9 cellular contexts compared by ENCODE assay signal in the genomic region with DNA sequence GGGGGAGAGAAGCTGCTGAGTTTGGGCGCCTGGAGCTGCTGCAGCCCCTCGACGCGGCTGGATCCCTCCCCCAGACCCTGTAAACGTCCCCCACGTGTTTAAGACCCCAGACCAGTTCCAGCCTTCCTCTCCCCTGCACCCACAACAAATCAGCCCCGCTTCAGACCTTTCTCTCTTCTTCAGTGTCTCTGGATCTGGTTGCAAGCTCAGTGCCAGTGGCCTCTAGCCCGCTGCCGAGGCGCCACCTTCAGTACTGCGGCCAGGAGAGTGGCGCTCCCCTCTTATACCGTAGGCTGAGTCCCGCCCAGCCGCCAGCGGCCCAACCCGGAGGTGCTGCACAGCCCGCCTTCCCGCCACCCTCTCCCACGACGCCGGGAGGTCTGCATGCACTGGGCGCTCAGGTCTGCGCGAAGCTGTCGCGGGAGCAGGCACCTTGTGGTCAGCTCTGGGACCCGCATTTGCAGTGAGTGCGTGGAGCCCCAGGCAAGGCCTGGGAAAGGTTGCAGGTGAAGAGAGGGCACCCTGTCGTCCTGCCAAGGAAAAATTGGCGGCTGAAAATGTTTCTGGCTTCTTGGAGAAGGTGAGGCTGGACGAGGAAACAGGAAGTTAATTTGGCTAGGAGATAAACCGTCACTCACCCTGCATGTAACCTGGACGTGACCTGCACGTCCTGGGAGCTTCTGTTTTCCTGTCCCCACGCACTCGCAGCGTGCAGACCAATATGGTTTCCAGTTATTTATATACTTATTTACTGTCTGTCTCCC. TPM values are rescaled to one million over a fixed set of nuclear protein-coding genes. Genes with fewer than 3 reads are reported as not detected.
DNase-seq lines count a peak whose midpoint lies in the region; ATAC-seq and TF ChIP-seq lines count a peak whose summit lies in the region.
"Had no signal": no experiment of that assay in that cellular context is flagged by ENCODE, and none has a peak within 500 bp of the region (broad histone marks: within the 10 kb centered on the region; RNA-seq: fewer than 3 reads in every experiment).

A gene with protein sequence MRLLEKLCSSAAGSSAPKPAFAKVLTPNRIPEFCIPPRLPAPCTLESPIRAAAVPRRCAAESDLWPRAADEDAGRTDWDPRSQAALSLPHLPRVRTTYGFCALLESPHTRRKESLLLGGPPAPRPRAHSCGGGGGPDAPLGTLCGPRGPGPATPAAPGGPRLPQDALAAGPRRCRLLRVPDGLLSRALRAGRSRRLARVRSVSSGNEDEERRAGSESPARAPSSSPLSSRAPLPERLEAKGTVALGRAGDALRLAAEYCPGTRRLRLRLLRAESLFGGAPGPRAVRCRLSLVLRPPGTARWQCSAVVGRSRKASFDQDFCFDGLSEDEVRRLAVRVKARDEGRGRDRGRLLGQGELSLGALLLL (minus strand): TSS at position 257 of the 764 bp plus-strand sequence. CDS start 301 bp downstream, outside the sequence.

- POLR2A ChIA-PET in activated CD4-positive, alpha-beta T cell treated with anti-CD3 and anti-CD28 coated beads, Interleukin-2, amount 10 ng/mL, durations not matched to agents 7 days and 5 days (lab: Charles Lee), result interaction anchor here (0.6 kb wide), 1 partner anchor 1908 kb away, joined by 4 read pairs; no protein-coding TSS in a partner anchor

- H3K36me3 ChIP-seq in esophagus muscularis mucosa, result no peaks in the 10 kb centered on the region
- H3K36me3 ChIP-seq in SJCRH30, result no peaks in the 10 kb centered on the region

- H3K27ac Mint-ChIP-seq in activated CD4-positive, alpha-beta T cell treated with anti-CD3 and anti-CD28 coated beads, Interleukin-2, amount 10 ng/mL, durations not matched to agents 7 days and 5 days, result peak within 1 kb of the TSS; percentile 47
- H3K27ac Mint-ChIP-seq in nephron progenitor cell, result no peak within 1 kb of the TSS

- H3K9me3 ChIP-seq in esophagus muscularis mucosa, result no peaks in the 10 kb centered on the region
- H3K9me3 ChIP-seq in SJCRH30 (replicated peaks), result no peaks in the 10 kb centered on the region

- H3K4me1 Mint-ChIP-seq in activated CD4-positive, alpha-beta T cell treated with anti-CD3 and anti-CD28 coated beads, Interleukin-2, amount 10 ng/mL, durations not matched to agents 7 days and 5 days, result peaks cover 14% of the 10 kb centered on the region
- H3K4me1 Mint-ChIP-seq in nephron progenitor cell, result peaks cover 17% of the 10 kb centered on the region

- H3K27ac ChIP-seq in esophagus muscularis mucosa (replicated peaks in 1 of 4), result peak within 1 kb of the TSS; percentile 59 to 71 (median 66)
- H3K27ac ChIP-seq in SJCRH30, result no peak within 1 kb of the TSS
- H3K27ac ChIP-seq: PC-9 had no signal

- intact Hi-C loops in esophagus muscularis mucosa (cut with DNase I), result no loop called here

- DNase-seq in HFF-Myc (ENCODE audit: extremely low read depth, low read depth) (no peak), esophagus muscularis mucosa (ENCODE audit: extremely low spot score) (no peak), nephron progenitor cell (peak; percentile 67), dedifferentiated amniotic fluid mesenchymal stem cell (ENCODE audit: extremely low spot score) (no peak), NCI-H2171 (lab: John Stamatoyannopoulos, UW) (no peak), SJCRH30 (no peak)
- DNase-seq in activated CD4-positive, alpha-beta T cell treated with anti-CD3 and anti-CD28 coated beads, Interleukin-2, amount 10 ng/mL, durations not matched to agents 7 days and 5 days, result no peak

- H3K27me3 ChIP-seq in esophagus muscularis mucosa, result peaks cover 0 to 78% (median 21%) of the 10 kb centered on the region in 4 donors
- H3K27me3 ChIP-seq in SJCRH30, result no peaks in the 10 kb centered on the region; the same call in 1 of the 2 replicates

- no peaks in the 10 kb centered on the region for H3K9me3 Mint-ChIP-seq in activated CD4-positive, alpha-beta T cell treated with anti-CD3 and anti-CD28 coated beads, Interleukin-2, amount 10 ng/mL, durations not matched to agents 7 days and 5 days
- peaks cover 3% of the 10 kb centered on the region for H3K9me3 Mint-ChIP-seq in nephron progenitor cell

- peak; percentile 34 for TF ChIP-seq POLR2A in esophagus muscularis mucosa (IDR thresholded peaks at IDR 0.05; ENCODE audit: low read depth)

- H3K36me3 Mint-ChIP-seq in activated CD4-positive, alpha-beta T cell treated with anti-CD3 and anti-CD28 coated beads, Interleukin-2, amount 10 ng/mL, durations not matched to agents 7 days and 5 days (ENCODE audit: low read depth), result no peaks in the 10 kb centered on the region
- no peaks in the 10 kb centered on the region for H3K36me3 Mint-ChIP-seq in nephron progenitor cell (ENCODE audit: low read depth)

- H3K4me1 ChIP-seq in esophagus muscularis mucosa, result peaks cover 9 to 22% (median 19%) of the 10 kb centered on the region in 4 donors
- no peaks in the 10 kb centered on the region for H3K4me1 ChIP-seq in SJCRH30

- H3K4me3 ChIP-seq in HFF-Myc (replicated peaks; ENCODE audit: low read depth, low read length) (0 out of 2 replicates have a peak within 1 kb of the TSS, but pooled peaks have one; percentile 3), esophagus muscularis mucosa (peak within 1 kb of the TSS; percentile 47 to 61 (median 50)), SJCRH30 (no peak within 1 kb of the TSS)
- H3K4me3 ChIP-seq: PC-9 had no signal

- CTCF ChIA-PET in activated CD4-positive, alpha-beta T cell treated with anti-CD3 and anti-CD28 coated beads, Interleukin-2, amount 10 ng/mL, durations not matched to agents 7 days and 5 days (lab: Charles Lee), result interaction anchor here (1.5 kb wide), 1 partner anchor 11 kb away, joined by 5 read pairs; no protein-coding TSS in a partner anchor

- TF ChIP-seq EP300 in esophagus muscularis mucosa (IDR thresholded peaks at IDR 0.05), result no peak

- peak within 1 kb of the TSS; percentile 64 for H3K4me3 Mint-ChIP-seq in activated CD4-positive, alpha-beta T cell treated with anti-CD3 and anti-CD28 coated beads, Interleukin-2, amount 10 ng/mL, durations not matched to agents 7 days and 5 days
- H3K4me3 Mint-ChIP-seq in nephron progenitor cell, result peak within 1 kb of the TSS; percentile 82

- TF ChIP-seq CTCF in HFF-Myc (IDR thresholded peaks at IDR 0.05; ENCODE audit: low read depth, low read length, missing control alignments) (no peak), esophagus muscularis mucosa (IDR thresholded peaks at IDR 0.05) (no peak), nephron progenitor cell (IDR thresholded peaks at IDR 0.05) (no peak)

- no peak for ATAC-seq in GM19023 (IDR thresholded peaks at IDR 0.05; ENCODE audit: unreplicated experiment)

- H3K27me3 Mint-ChIP-seq in activated CD4-positive, alpha-beta T cell treated with anti-CD3 and anti-CD28 coated beads, Interleukin-2, amount 10 ng/mL, durations not matched to agents 7 days and 5 days, result peaks cover 70% of the 10 kb centered on the region
- peaks cover 78% of the 10 kb centered on the region for H3K27me3 Mint-ChIP-seq in nephron progenitor cell (ENCODE audit: low read depth, poor library complexity)

- 30% methylated on average over 21 of the region's 38 CpGs for WGBS in esophagus muscularis mucosa

RNA-seq across cellular contexts. Expression of the gene that starts here (rescaled TPM):
- not detected for total RNA-seq in activated CD4-positive, alpha-beta T cell treated with anti-CD3 and anti-CD28 coated beads, Interleukin-2, amount 10 ng/mL, durations not matched to agents 7 days and 5 days
- 1 to 10 TPM; 2.5 to 8.6 (median 3.9) TPM for total RNA-seq in esophagus muscularis mucosa
- total RNA-seq in SJCRH30 (2014; rRNA removed; shearing (Covaris generic)), result not detected in 2 replicates
- total RNA-seq: PC-9 had no signal
